9 cellular contexts compared by ENCODE assay signal in the genomic region with DNA sequence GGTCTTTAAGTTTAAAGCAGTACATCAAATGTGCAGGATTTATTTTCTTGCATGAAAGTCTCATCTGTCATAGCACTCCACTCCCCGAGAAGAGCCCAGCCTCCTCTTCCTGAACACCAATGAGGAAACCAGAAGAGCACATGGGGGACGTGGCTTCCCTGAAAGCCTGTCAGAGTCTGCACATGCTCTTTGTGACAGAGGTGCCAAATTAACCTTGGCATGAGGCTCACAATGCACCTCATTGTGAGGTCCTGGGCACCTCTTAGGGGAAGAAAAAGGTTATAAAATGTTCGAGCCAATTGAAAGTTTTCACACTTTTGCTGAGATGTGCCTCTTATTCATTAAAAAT.
DNase-seq lines count a peak whose midpoint lies in the region; ATAC-seq and TF ChIP-seq lines count a peak whose summit lies in the region.
"Had no signal": no experiment of that assay in that cellular context is flagged by ENCODE, and none has a peak within 500 bp of the region (broad histone marks: within the 10 kb centered on the region; RNA-seq: fewer than 3 reads in every experiment).

No MANE protein-coding gene starts in this region.

- DNase-seq in DMS 273 (lab: John Stamatoyannopoulos, UW; ENCODE audit: unreplicated experiment) = peak; percentile 64
- DNase-seq in dedifferentiated amniotic fluid mesenchymal stem cell (ENCODE audit: extremely low spot score) = peak; percentile 44
- DNase-seq in midbrain (lab: John Stamatoyannopoulos, UW) = peak; percentile 29
- DNase-seq in T-helper 9 cell = no peak
- no peak for DNase-seq in activated naive CD4-positive, alpha-beta T cell treated with Interleukin-2 at 50 U/mL for 16 hours

- WGBS in urinary bladder = 11% methylated on average over 3 of the region's 3 CpGs

- H3K9me3 ChIP-seq in OCI-LY3 (ENCODE audit: insufficient read depth, low read length) = no peaks in the 10 kb centered on the region

- peak; percentile 43 for ATAC-seq in HG02798 (IDR thresholded peaks at IDR 0.05; ENCODE audit: poor library complexity, unreplicated experiment)

- H3K4me2 ChIP-seq in OCI-LY3 (ENCODE audit: low read length) = peak overlapping the region; percentile 74
- H3K4me2 ChIP-seq: KMS-11 had no signal

- H3K4me3 ChIP-seq in OCI-LY3 (ENCODE audit: low read length) = peak overlapping the region; percentile 26
- peak overlapping the region; percentile 48 for H3K4me3 ChIP-seq in urinary bladder (ENCODE audit: low read depth, low read length)

- H3K36me3 ChIP-seq in OCI-LY3 (replicated peaks; ENCODE audit: low read depth, low read length) = no peaks in the 10 kb centered on the region
- H3K36me3 ChIP-seq in urinary bladder (ENCODE audit: insufficient read depth) = no peaks in the 10 kb centered on the region

- no peak overlapping the region for H3K9ac ChIP-seq in OCI-LY3 (ENCODE audit: low read length)
- H3K9ac ChIP-seq: KMS-11 had no signal

- no peak for TF ChIP-seq CTCF in OCI-LY3 (IDR thresholded peaks at IDR 0.05; ENCODE audit: low read depth, low read length)

- H4K20me1 ChIP-seq in OCI-LY3 (ENCODE audit: insufficient read depth, low read length) = no peaks in the 10 kb centered on the region

- H3K27ac ChIP-seq in OCI-LY3 (ENCODE audit: low read length) = no peak overlapping the region
- H3K27ac ChIP-seq in urinary bladder (ENCODE audit: low read depth) = no peak overlapping the region
- H3K27ac ChIP-seq: KMS-11 had no signal

- no peaks in the 10 kb centered on the region for H3K79me2 ChIP-seq in OCI-LY3 (ENCODE audit: low read length)

- 0 out of 2 replicates have a peak overlapping the region, but pooled peaks have one; percentile 44 for H2AFZ ChIP-seq in OCI-LY3 (ENCODE audit: low read depth, low read length)

- H3K4me1 ChIP-seq in OCI-LY3 (ENCODE audit: low read length) = peaks cover 31% of the 10 kb centered on the region
- H3K4me1 ChIP-seq in urinary bladder (ENCODE audit: insufficient read depth) = no peaks in the 10 kb centered on the region

- peaks cover 13% of the 10 kb centered on the region; the same call in 1 of the 2 replicates for H3K27me3 ChIP-seq in OCI-LY3 (ENCODE audit: low read depth, low read length)

Comparison
In these comparisons a context has a peak if more than half of its experiments do, and no peak if none do; other contexts are left out.
1. DNase-seq: peak in DMS 273 (single experiment), dedifferentiated amniotic fluid mesenchymal stem cell (single experiment) and midbrain (single experiment); none in T-helper 9 cell (single experiment) and activated naive CD4-positive, alpha-beta T cell treated with Interleukin-2 at 50 U/mL for 16 hours (single experiment).